8 cellular contexts compared by ENCODE assay signal in the genomic region with DNA sequence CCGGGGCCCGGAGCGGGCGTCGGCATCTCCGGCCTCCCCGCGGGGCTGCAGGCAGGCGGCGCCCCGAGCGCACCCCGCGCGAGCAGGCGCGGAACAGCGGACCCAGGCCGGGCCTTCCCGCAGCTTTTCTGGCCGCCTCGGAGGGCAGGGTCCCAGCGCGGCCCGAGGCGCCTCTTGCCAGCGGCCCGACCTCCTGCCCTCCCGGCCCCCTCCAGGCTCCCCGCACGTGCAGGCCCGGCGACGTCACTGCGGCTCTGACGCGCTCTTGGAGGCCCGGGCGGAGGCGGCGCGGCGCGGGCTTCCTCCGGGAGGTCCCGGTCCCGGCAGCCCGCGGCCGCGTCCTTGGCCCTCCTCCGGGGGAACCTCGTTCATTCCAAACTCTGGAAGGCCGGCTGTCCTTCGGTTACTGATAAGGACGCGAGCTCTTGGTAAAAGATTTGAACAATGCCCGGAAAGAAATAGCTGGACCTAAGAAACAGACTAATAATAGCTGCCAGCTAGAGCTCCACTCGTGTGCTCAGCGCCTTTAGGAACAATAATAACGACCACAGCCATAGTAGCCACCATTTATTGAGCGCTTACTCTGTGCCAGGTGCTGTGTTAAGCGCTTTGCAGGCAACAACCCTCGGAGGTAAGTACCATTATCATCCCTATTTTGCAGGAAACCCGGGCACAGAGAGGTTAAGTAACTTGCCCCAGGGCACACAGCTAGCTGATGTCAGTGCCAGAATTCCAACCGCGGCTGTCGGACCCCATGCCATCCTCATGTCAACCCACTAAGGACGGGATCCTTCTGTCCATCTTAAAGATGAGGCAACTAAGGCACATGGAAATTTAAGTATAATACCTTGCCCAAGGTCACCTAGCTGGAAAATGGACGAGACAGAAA. TPM values are rescaled to one million over a fixed set of nuclear protein-coding genes. Genes with fewer than 3 reads are reported as not detected.
DNase-seq lines count a peak whose midpoint lies in the region; ATAC-seq and TF ChIP-seq lines count a peak whose summit lies in the region.

No MANE protein-coding gene starts in this region.

- H3K27ac Mint-ChIP-seq in activated T-helper 2 cell treated with anti-CD3 and anti-CD28 coated beads, Interferon-gamma antibody, Interleukin-2, Interleukin-4, amounts not matched to agents 10 μg/mL and 5 μg/mL and 100 μg/mL, durations not matched to agents 14 hours and 24 hours and 36 hours = peak overlapping the region; percentile 51
- H3K27ac Mint-ChIP-seq in neural progenitor cell = no peak overlapping the region

- H3K9ac ChIP-seq in neural progenitor cell = no peak overlapping the region

- no peaks in the 10 kb centered on the region for H3K9me2 ChIP-seq in PC-9 (ENCODE audit: insufficient read depth)

- peak overlapping the region; percentile 59 for H3K4me3 Mint-ChIP-seq in activated T-helper 2 cell treated with anti-CD3 and anti-CD28 coated beads, Interferon-gamma antibody, Interleukin-2, Interleukin-4, amounts not matched to agents 10 μg/mL and 5 μg/mL and 100 μg/mL, durations not matched to agents 14 hours and 24 hours and 36 hours (ENCODE audit: low read depth)
- peak overlapping the region; percentile 81 for H3K4me3 Mint-ChIP-seq in neural progenitor cell

- 1% methylated on average over 70 of the region's 70 CpGs for WGBS in thymus

- peak overlapping the region; percentile 92 for H3K4me2 ChIP-seq in PC-9
- peak overlapping the region; percentile 85 for H3K4me2 ChIP-seq in neural progenitor cell

- peaks cover 42% of the 10 kb centered on the region for H3K4me1 ChIP-seq in PC-9 (replicated peaks; ENCODE audit: insufficient read depth)
- peaks cover 27% of the 10 kb centered on the region for H3K4me1 ChIP-seq in neural progenitor cell
- H3K4me1 ChIP-seq in thymus (ENCODE audit: control insufficient read depth, insufficient read depth, low read length) = peaks cover 8% of the 10 kb centered on the region

- no peak overlapping the region for H3K27ac ChIP-seq in PC-9
- H3K27ac ChIP-seq in neural progenitor cell = no peak overlapping the region
- peak overlapping the region; percentile 8 for H3K27ac ChIP-seq in thymus (ENCODE audit: low read depth)

- H3K79me2 ChIP-seq in PC-9 (ENCODE audit: low read depth) (0 out of 2 replicates have a peak, but pooled peaks cover 4% of the 10 kb centered on the region), neural progenitor cell (ENCODE audit: low read depth) (no peaks in the 10 kb centered on the region)

- TSS peak; percentile 5 for BruUV-seq in PC-9 (replicated peaks; lab: Mats Ljungman, UMichigan)

- H3K9me3 ChIP-seq in PC-9 (ENCODE audit: insufficient read depth, low read depth) (no peaks in the 10 kb centered on the region; the same call in 1 of the 2 replicates), neural progenitor cell (ENCODE audit: low read depth) (no peaks in the 10 kb centered on the region), thymus (ENCODE audit: control insufficient read depth) (no peaks in the 10 kb centered on the region)

- CTCF ChIA-PET in PC-9 (lab: Charles Lee) = interaction anchor here (0.6 to 2.9 kb wide), 9 partner anchors 59 to 363 kb away, joined by 3 to 21 read pairs (median 4); no protein-coding TSS in a partner anchor

- H3K27me3 ChIP-seq in PC-9 (ENCODE audit: insufficient read depth, low read depth) (no peaks in the 10 kb centered on the region), neural progenitor cell (peaks cover 40% of the 10 kb centered on the region), thymus (ENCODE audit: control insufficient read depth, insufficient read depth) (peaks cover 36% of the 10 kb centered on the region)

- H4K20me1 ChIP-seq in PC-9 (ENCODE audit: insufficient read depth) (no peaks in the 10 kb centered on the region), neural progenitor cell (ENCODE audit: low read depth) (no peaks in the 10 kb centered on the region)

- peak; percentile 8 for DNase-seq in NCI-H2029 (lab: John Stamatoyannopoulos, UW)
- DNase-seq in NCI-H2029 treated with DMSO at 0.1 percent for 48 hours (lab: John Stamatoyannopoulos, UW) = no peak
- peak in 1 of 2 experiments; percentile 48 for DNase-seq in PC-9
- DNase-seq in activated T-helper 2 cell treated with anti-CD3 and anti-CD28 coated beads, Interferon-gamma antibody, Interleukin-2, Interleukin-4, amounts not matched to agents 10 μg/mL and 5 μg/mL and 100 μg/mL, durations not matched to agents 14 hours and 24 hours and 36 hours (ENCODE audit: low spot score) = peak; percentile 50
- peak; percentile 74 for DNase-seq in fibroblast of villous mesenchyme (ENCODE audit: low read depth)
- DNase-seq in neural progenitor cell (ENCODE audit: low spot score) = peak; percentile 84

- H3F3A ChIP-seq in PC-9 (ENCODE audit: insufficient read depth, low read depth) (peaks cover 31% of the 10 kb centered on the region), neural progenitor cell (ENCODE audit: low read depth) (peaks cover 62% of the 10 kb centered on the region)

- no peaks in the 10 kb centered on the region for H3K36me3 Mint-ChIP-seq in activated T-helper 2 cell treated with anti-CD3 and anti-CD28 coated beads, Interferon-gamma antibody, Interleukin-2, Interleukin-4, amounts not matched to agents 10 μg/mL and 5 μg/mL and 100 μg/mL, durations not matched to agents 14 hours and 24 hours and 36 hours (ENCODE audit: low read depth)
- H3K36me3 Mint-ChIP-seq in neural progenitor cell = no peaks in the 10 kb centered on the region

- ATAC-seq in HG02571 (IDR thresholded peaks at IDR 0.05; ENCODE audit: unreplicated experiment) = no peak

- no peaks in the 10 kb centered on the region for H3K36me3 ChIP-seq in PC-9 (ENCODE audit: low read depth)
- H3K36me3 ChIP-seq in neural progenitor cell = no peaks in the 10 kb centered on the region
- H3K36me3 ChIP-seq in thymus (ENCODE audit: control insufficient read depth, insufficient read depth) = no peaks in the 10 kb centered on the region

- peaks cover 21% of the 10 kb centered on the region for H3K27me3 Mint-ChIP-seq in activated T-helper 2 cell treated with anti-CD3 and anti-CD28 coated beads, Interferon-gamma antibody, Interleukin-2, Interleukin-4, amounts not matched to agents 10 μg/mL and 5 μg/mL and 100 μg/mL, durations not matched to agents 14 hours and 24 hours and 36 hours (ENCODE audit: low read depth)
- H3K27me3 Mint-ChIP-seq in neural progenitor cell (ENCODE audit: insufficient read depth, low read depth) = peaks cover 27% of the 10 kb centered on the region

- H2AFZ ChIP-seq in PC-9 (peak overlapping the region; percentile 91; the same call in 1 of the 2 replicates), neural progenitor cell (replicated peaks) (peak overlapping the region; percentile 97)

- H3K4me3 ChIP-seq in PC-9 = peak overlapping the region; percentile 72
- H3K4me3 ChIP-seq in fibroblast of villous mesenchyme (ENCODE audit: low read depth, low read length) = peak overlapping the region; percentile 52
- H3K4me3 ChIP-seq in neural progenitor cell = peak overlapping the region; percentile 48
- peak overlapping the region; percentile 51 for H3K4me3 ChIP-seq in thymus (ENCODE audit: low read length)

- POLR2A ChIA-PET in PC-9 (lab: Charles Lee; ENCODE audit: unreplicated experiment) = interaction anchor here (0.6 to 0.9 kb wide), 9 partner anchors 19 to 174 kb away, joined by 3 to 11 read pairs (median 3); no protein-coding TSS in a partner anchor

- TF ChIP-seq CTCF in PC-9 (conservative IDR thresholded peaks at IDR 0.05) = no peak
- no peak for TF ChIP-seq CTCF in fibroblast of villous mesenchyme (IDR thresholded peaks at IDR 0.05; ENCODE audit: insufficient read depth, low read depth, low read length)
- no peak for TF ChIP-seq CTCF in neural progenitor cell (IDR thresholded peaks at IDR 0.05)

- peaks cover 34% of the 10 kb centered on the region for H3K4me1 Mint-ChIP-seq in activated T-helper 2 cell treated with anti-CD3 and anti-CD28 coated beads, Interferon-gamma antibody, Interleukin-2, Interleukin-4, amounts not matched to agents 10 μg/mL and 5 μg/mL and 100 μg/mL, durations not matched to agents 14 hours and 24 hours and 36 hours (ENCODE audit: low read depth)
- peaks cover 47% of the 10 kb centered on the region for H3K4me1 Mint-ChIP-seq in neural progenitor cell

- intact Hi-C loops in PC-9 (cut with micrococcal nuclease; ENCODE audit: unreplicated experiment) = loop anchor here (5.0 to 10.0 kb wide), 2 partner anchors 61 to 394 kb away; a partner anchor contains a TSS
- intact Hi-C loops in activated T-helper 2 cell treated with anti-CD3 and anti-CD28 coated beads, Interferon-gamma antibody, Interleukin-2, Interleukin-4, amounts not matched to agents 10 μg/mL and 5 μg/mL and 100 μg/mL, durations not matched to agents 14 hours and 24 hours and 36 hours (cut with micrococcal nuclease) = loop anchor here (2.0 to 5.0 kb wide), 4 partner anchors 76 to 464 kb away; a partner anchor contains a TSS

- no peaks in the 10 kb centered on the region for H3K9me3 Mint-ChIP-seq in activated T-helper 2 cell treated with anti-CD3 and anti-CD28 coated beads, Interferon-gamma antibody, Interleukin-2, Interleukin-4, amounts not matched to agents 10 μg/mL and 5 μg/mL and 100 μg/mL, durations not matched to agents 14 hours and 24 hours and 36 hours
- H3K9me3 Mint-ChIP-seq in neural progenitor cell = peaks cover 3% of the 10 kb centered on the region

RNA-seq across cellular contexts. Expression of a gene that starts 39.1 kb away (rescaled TPM):
- 1.3 and 3.1 TPM in 2 replicates for total RNA-seq in PC-9 (2021)
- total RNA-seq in activated T-helper 2 cell treated with anti-CD3 and anti-CD28 coated beads, Interferon-gamma antibody, Interleukin-2, Interleukin-4, amounts not matched to agents 10 μg/mL and 5 μg/mL and 100 μg/mL, durations not matched to agents 14 hours and 24 hours and 36 hours = not detected in 2 replicates
- 40.6 and 66.7 TPM in 2 replicates for total RNA-seq in fibroblast of villous mesenchyme
- 0.43 and 1.7 TPM in 2 replicates for total RNA-seq in neural progenitor cell (ENCODE audit: low replicate concordance)
- 2.2 TPM for polyA plus RNA-seq in thymus

Comparison
In these comparisons a context has a peak if more than half of its experiments do, and no peak if none do; other contexts are left out.
1. RNA of a gene that starts 39.1 kb away (total RNA-seq): 40.6 to 66.7 TPM in fibroblast of villous mesenchyme; 1.3 to 3.1 TPM in PC-9, 0.43 to 1.7 TPM in neural progenitor cell and not detected in activated T-helper 2 cell treated with anti-CD3 and anti-CD28 coated beads, Interferon-gamma antibody, Interleukin-2, Interleukin-4, amounts not matched to agents 10 μg/mL and 5 μg/mL and 100 μg/mL, durations not matched to agents 14 hours and 24 hours and 36 hours; every median in the first group is over 10 times any median in the second.
2. Peak in every context shown above with its lines, with median percentiles within 50 percentile points of each other: H3K4me3 ChIP-seq.